In the genomic region with DNA sequence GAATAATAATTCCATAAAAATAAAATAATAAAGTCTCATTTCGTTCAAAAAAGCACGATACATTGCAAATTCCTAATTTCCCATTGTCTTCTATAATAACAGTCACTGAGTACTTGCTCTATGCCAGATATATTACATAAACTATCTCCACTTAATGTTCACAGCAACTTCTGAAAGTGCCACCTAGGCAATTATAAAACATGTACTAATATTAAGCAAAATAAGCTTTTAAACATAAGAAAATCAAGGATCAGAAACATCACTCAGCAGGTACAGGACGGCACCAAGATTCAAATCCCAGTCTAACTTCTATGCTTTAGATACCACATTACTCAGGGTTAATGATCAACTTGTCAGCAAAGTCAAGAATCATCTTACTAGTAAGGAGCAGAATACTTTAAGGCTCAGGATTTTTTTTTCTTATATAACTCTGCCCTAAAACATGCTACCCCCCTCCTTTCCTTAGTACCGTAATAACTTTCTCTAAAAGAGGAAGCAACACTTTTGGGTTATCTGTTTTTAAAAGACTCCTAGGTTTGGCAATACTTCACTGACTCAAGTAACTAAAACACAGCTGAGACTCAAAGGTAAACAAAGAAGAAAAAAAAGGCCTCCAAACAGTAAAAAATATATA, we compare ENCODE assay signal across 9 cellular contexts. TPM values are rescaled to one million over a fixed set of nuclear protein-coding genes. Genes with fewer than 3 reads are reported as not detected.
DNase-seq lines count a peak whose midpoint lies in the region; ATAC-seq and TF ChIP-seq lines count a peak whose summit lies in the region.
"Had no signal": no experiment of that assay in that cellular context is flagged by ENCODE, and none has a peak within 500 bp of the region (broad histone marks: within the 10 kb centered on the region; RNA-seq: fewer than 3 reads in every experiment).

No MANE protein-coding gene starts in this region.

- DNase-seq in NOMO-1 treated with dmso at 0.1 percent for 144 hours (lab: John Stamatoyannopoulos, UW; ENCODE audit: unreplicated experiment) = peak; percentile 82
- DNase-seq in mucosa of descending colon = no peak
- no peak for DNase-seq in EL
- DNase-seq in NCI-H2227 (lab: John Stamatoyannopoulos, UW; ENCODE audit: unreplicated experiment) = no peak
- DNase-seq in activated T-cell treated with anti-CD3 and anti-CD28 coated beads, Interleukin-2, amount 50 U/mL, for 1 hour = no peak
- no peak for DNase-seq in HK-2 (ENCODE audit: unreplicated experiment)
- DNase-seq: activated CD8-positive, alpha-beta memory T cell treated with anti-CD3 and anti-CD28 coated beads, Interleukin-2, amount 50 U/mL, for 4 hours had no signal

- no peak for TF ChIP-seq CTCF in mucosa of descending colon (IDR thresholded peaks at IDR 0.05)

- H3K9me3 ChIP-seq in mucosa of descending colon = no peaks in the 10 kb centered on the region

- H3K4me1 ChIP-seq in mucosa of descending colon (ENCODE audit: low read depth) = peaks cover 8% of the 10 kb centered on the region

- no peak overlapping the region for H3K4me3 ChIP-seq in mucosa of descending colon

- H3K36me3 ChIP-seq in mucosa of descending colon (ENCODE audit: low read depth) = no peaks in the 10 kb centered on the region

- intact Hi-C loops in mucosa of descending colon (cut with DNase I, micrococcal nuclease) = no loop called here

- peak; percentile 77 for ATAC-seq in GM18861 (IDR thresholded peaks at IDR 0.05; ENCODE audit: unreplicated experiment)
- peak; percentile 83 for ATAC-seq in HG02884 (IDR thresholded peaks at IDR 0.05; ENCODE audit: unreplicated experiment)
- ATAC-seq in mucosa of descending colon = peak; percentile 48

RNA-seq across cellular contexts. Expression of a gene that starts 51.3 kb away (rescaled TPM):
- total RNA-seq in mucosa of descending colon = 10 to 100 TPM; 14.6 to 20.0 (median 19.8) TPM
